8 cellular contexts compared by ENCODE assay signal in the genomic region with DNA sequence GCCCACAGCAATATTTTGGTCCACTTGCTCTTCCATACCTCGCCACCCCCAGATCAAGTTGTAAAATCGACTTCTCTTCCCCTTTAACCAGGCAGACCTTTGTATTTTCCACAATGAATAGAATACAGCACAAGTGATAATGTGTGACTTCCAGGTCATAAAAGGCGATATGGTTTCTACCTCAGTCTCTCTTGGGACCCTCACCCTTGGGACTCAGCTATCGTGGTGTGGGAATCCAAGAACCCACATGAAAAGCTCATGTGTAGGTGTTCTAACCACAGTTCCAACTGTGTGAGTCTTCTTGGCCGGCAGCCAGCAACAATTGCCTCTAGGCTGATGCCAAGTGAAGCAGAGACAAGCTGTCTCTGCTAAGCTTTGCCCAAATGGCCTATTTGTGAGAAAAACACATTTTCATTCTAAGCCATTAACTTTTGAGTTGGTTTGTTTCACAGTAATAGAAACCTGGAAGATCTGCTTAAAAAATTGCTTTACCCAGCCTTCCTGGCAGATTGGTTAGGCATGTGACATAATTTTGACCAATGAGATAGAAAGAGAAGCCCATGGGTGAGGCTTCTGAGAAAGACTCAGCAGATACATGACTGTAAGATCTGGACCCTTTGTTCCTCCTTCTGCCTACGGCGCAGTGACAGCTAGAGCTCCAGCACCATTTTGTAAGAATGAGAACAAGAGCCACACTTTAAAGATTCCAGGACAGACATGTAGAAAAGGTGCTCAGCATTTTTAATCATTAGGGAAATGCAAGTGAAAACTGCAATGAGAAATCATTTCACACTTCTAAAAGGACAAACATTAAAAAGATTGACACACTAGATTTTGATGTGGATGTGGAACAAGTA. TPM values are rescaled to one million over a fixed set of nuclear protein-coding genes. Genes with fewer than 3 reads are reported as not detected.
A peak's percentile ranks its signal among the peaks of the same experiment; 100 is the strongest.
DNase-seq lines count a peak whose midpoint lies in the region; ATAC-seq and TF ChIP-seq lines count a peak whose summit lies in the region.

No MANE protein-coding gene starts in this region.

- peak; percentile 22 to 73 (median 57) for DNase-seq in NCI-H1417 (lab: John Stamatoyannopoulos, UW)
- DNase-seq in NCI-H1417 treated with DMSO at 0.1 percent for 48 hours (lab: John Stamatoyannopoulos, UW): no peak
- peak; percentile 87 for DNase-seq in NCI-H2227 (lab: John Stamatoyannopoulos, UW; ENCODE audit: unreplicated experiment)
- peak; percentile 79 for DNase-seq in activated T-cell treated with anti-CD3 and anti-CD28 coated beads, Interleukin-2, amount 50 U/mL, for 1 hour
- peak; percentile 61 for DNase-seq in left cardiac atrium
- peak; percentile 62 for DNase-seq in stimulated activated CD8-positive, alpha-beta memory T cell treated with anti-CD3 and anti-CD28 coated beads, Interleukin-12 subunit alpha, Interleukin-12 subunit beta, amount 100 ng/mL, for 1 hour (ENCODE audit: low read depth)
- DNase-seq in osteocyte (ENCODE audit: extremely low spot score, unreplicated experiment): no peak

- peaks cover 32% of the 10 kb centered on the region for H3K4me1 Mint-ChIP-seq in osteocyte (ENCODE audit: unreplicated experiment)

- TF ChIP-seq CTCF in osteocyte (IDR thresholded peaks at IDR 0.05): no peak

- no peaks in the 10 kb centered on the region for H3K36me3 Mint-ChIP-seq in osteocyte (ENCODE audit: unreplicated experiment)

- H3K9me3 Mint-ChIP-seq in osteocyte (ENCODE audit: unreplicated experiment): no peaks in the 10 kb centered on the region

- intact Hi-C loops in left cardiac atrium (cut with DNase I): no loop called here

- peak; percentile 89 for ATAC-seq in HG02943 (IDR thresholded peaks at IDR 0.05; ENCODE audit: low read depth, unreplicated experiment)
- ATAC-seq in left cardiac atrium: peak; percentile 61 to 64

- no peak overlapping the region for H3K4me3 Mint-ChIP-seq in osteocyte (ENCODE audit: unreplicated experiment)

- H3K27me3 Mint-ChIP-seq in osteocyte (ENCODE audit: unreplicated experiment): no peaks in the 10 kb centered on the region

- no peak overlapping the region for H3K27ac Mint-ChIP-seq in osteocyte (ENCODE audit: unreplicated experiment)

RNA-seq across cellular contexts. Expression of gene MLLT3, which starts 18.3 kb away (rescaled TPM):
- 10 to 100 TPM in 1 of 2 donors, 1 to 10 TPM in 1; 5.3 to 10.2 TPM for total RNA-seq in left cardiac atrium
- total RNA-seq in osteocyte: 19.5 and 20.6 TPM in 2 replicates

RNA-seq across cellular contexts. Expression of gene FOCAD, which starts 43.5 kb away (rescaled TPM):
- 10 to 100 TPM; 28.8 to 34.1 TPM for total RNA-seq in left cardiac atrium
- total RNA-seq in osteocyte: 38.4 and 47.7 TPM in 2 replicates

Comparison
In these comparisons a context has a peak if more than half of its experiments do, and no peak if none do; other contexts are left out.
1. DNase-seq: peak in NCI-H1417 (3 of 3), NCI-H2227 (single experiment), activated T-cell treated with anti-CD3 and anti-CD28 coated beads, Interleukin-2, amount 50 U/mL, for 1 hour (single experiment), left cardiac atrium (single experiment) and stimulated activated CD8-positive, alpha-beta memory T cell treated with anti-CD3 and anti-CD28 coated beads, Interleukin-12 subunit alpha, Interleukin-12 subunit beta, amount 100 ng/mL, for 1 hour (single experiment); none in NCI-H1417 treated with DMSO at 0.1 percent for 48 hours (single experiment) and osteocyte (single experiment).